ENCODE assay signal across 1 cellular context in the genomic region with DNA sequence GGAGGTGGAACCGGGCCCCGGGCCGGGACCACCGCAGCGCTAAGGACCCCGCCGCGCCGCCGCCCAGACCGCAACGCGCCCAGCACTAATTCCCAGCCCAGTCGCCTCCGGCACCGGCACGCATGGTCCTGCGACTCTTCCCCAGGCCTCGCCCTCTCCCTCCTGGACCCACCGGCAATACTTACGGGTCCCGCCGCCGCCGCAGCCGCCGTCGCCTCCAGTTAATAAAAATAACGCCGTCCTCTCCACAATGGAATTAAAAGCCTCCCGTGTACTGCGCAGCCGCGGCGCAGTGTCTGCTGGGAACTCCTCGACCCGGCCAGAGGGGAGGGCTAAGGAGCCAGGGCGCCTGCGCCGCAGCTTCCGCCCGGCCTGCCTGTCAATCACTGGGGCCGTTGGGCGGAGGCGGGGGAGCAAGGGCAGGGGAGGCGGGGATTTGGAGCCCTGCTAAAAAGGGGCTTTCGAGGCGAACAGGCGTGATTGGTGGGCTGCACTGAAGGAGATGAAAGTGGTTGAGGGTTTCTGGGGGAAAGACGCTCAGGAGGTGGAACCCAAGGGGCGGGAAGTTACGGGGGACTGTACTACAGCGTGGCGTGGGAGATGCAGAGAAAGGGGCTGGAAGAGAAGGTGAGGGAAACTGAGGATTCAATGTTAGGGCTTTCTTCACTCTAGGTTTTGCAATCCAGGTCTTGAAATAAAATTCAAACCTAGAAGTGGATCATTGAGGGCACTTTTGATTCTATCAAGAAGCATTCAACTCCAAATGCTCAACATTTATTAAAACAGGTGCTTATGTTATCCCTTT.
A peak's percentile ranks its signal among the peaks of the same experiment; 100 is the strongest.
TF ChIP-seq lines count a peak whose summit lies in the region.

A gene with protein sequence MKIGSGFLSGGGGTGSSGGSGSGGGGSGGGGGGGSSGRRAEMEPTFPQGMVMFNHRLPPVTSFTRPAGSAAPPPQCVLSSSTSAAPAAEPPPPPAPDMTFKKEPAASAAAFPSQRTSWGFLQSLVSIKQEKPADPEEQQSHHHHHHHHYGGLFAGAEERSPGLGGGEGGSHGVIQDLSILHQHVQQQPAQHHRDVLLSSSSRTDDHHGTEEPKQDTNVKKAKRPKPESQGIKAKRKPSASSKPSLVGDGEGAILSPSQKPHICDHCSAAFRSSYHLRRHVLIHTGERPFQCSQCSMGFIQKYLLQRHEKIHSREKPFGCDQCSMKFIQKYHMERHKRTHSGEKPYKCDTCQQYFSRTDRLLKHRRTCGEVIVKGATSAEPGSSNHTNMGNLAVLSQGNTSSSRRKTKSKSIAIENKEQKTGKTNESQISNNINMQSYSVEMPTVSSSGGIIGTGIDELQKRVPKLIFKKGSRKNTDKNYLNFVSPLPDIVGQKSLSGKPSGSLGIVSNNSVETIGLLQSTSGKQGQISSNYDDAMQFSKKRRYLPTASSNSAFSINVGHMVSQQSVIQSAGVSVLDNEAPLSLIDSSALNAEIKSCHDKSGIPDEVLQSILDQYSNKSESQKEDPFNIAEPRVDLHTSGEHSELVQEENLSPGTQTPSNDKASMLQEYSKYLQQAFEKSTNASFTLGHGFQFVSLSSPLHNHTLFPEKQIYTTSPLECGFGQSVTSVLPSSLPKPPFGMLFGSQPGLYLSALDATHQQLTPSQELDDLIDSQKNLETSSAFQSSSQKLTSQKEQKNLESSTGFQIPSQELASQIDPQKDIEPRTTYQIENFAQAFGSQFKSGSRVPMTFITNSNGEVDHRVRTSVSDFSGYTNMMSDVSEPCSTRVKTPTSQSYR (minus strand): TSS at position 276 of the 805 bp plus-strand sequence. CDS start 331 bp downstream, outside the sequence.

TF ChIP-seq in K562, 482 proteins besides CTCF, POLR2A, EP300 and RAD21 (continued from another document and continues in another):
- TF ChIP-seq, protein P1, sequence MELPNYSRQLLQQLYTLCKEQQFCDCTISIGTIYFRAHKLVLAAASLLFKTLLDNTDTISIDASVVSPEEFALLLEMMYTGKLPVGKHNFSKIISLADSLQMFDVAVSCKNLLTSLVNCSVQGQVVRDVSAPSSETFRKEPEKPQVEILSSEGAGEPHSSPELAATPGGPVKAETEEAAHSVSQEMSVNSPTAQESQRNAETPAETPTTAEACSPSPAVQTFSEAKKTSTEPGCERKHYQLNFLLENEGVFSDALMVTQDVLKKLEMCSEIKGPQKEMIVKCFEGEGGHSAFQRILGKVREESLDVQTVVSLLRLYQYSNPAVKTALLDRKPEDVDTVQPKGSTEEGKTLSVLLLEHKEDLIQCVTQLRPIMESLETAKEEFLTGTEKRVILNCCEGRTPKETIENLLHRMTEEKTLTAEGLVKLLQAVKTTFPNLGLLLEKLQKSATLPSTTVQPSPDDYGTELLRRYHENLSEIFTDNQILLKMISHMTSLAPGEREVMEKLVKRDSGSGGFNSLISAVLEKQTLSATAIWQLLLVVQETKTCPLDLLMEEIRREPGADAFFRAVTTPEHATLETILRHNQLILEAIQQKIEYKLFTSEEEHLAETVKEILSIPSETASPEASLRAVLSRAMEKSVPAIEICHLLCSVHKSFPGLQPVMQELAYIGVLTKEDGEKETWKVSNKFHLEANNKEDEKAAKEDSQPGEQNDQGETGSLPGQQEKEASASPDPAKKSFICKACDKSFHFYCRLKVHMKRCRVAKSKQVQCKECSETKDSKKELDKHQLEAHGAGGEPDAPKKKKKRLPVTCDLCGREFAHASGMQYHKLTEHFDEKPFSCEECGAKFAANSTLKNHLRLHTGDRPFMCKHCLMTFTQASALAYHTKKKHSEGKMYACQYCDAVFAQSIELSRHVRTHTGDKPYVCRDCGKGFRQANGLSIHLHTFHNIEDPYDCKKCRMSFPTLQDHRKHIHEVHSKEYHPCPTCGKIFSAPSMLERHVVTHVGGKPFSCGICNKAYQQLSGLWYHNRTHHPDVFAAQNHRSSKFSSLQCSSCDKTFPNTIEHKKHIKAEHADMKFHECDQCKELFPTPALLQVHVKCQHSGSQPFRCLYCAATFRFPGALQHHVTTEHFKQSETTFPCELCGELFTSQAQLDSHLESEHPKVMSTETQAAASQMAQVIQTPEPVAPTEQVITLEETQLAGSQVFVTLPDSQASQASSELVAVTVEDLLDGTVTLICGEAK (IDR thresholded peaks at IDR 0.05), result peak; percentile 55; the same call in 1 of the 2 replicates
- TF ChIP-seq, protein P1 (CRISPR knock-in tag; IDR thresholded peaks at IDR 0.05), result no peak
- TF ChIP-seq, protein P2, sequence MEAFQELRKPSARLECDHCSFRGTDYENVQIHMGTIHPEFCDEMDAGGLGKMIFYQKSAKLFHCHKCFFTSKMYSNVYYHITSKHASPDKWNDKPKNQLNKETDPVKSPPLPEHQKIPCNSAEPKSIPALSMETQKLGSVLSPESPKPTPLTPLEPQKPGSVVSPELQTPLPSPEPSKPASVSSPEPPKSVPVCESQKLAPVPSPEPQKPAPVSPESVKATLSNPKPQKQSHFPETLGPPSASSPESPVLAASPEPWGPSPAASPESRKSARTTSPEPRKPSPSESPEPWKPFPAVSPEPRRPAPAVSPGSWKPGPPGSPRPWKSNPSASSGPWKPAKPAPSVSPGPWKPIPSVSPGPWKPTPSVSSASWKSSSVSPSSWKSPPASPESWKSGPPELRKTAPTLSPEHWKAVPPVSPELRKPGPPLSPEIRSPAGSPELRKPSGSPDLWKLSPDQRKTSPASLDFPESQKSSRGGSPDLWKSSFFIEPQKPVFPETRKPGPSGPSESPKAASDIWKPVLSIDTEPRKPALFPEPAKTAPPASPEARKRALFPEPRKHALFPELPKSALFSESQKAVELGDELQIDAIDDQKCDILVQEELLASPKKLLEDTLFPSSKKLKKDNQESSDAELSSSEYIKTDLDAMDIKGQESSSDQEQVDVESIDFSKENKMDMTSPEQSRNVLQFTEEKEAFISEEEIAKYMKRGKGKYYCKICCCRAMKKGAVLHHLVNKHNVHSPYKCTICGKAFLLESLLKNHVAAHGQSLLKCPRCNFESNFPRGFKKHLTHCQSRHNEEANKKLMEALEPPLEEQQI (IDR thresholded peaks at IDR 0.05), result no peak
- no peak for TF ChIP-seq NFIX (CRISPR knock-in tag; IDR thresholded peaks at IDR 0.05; ENCODE audit: low read depth)
- no peak for TF ChIP-seq SNIP1 (IDR thresholded peaks at IDR 0.05; ENCODE audit: low read depth)
- TF ChIP-seq ZNF143 (CRISPR knock-in tag; IDR thresholded peaks at IDR 0.05), result peak; percentile 81
- no peak for TF ChIP-seq ZNF707 (CRISPR knock-in tag; conservative IDR thresholded peaks at IDR 0.05)
- no peak for TF ChIP-seq ELF4 (CRISPR knock-in tag; IDR thresholded peaks at IDR 0.05)
- no peak for TF ChIP-seq POLR2AphosphoS2 (IDR thresholded peaks at IDR 0.05; ENCODE audit: low read length)
- TF ChIP-seq, protein P3, sequence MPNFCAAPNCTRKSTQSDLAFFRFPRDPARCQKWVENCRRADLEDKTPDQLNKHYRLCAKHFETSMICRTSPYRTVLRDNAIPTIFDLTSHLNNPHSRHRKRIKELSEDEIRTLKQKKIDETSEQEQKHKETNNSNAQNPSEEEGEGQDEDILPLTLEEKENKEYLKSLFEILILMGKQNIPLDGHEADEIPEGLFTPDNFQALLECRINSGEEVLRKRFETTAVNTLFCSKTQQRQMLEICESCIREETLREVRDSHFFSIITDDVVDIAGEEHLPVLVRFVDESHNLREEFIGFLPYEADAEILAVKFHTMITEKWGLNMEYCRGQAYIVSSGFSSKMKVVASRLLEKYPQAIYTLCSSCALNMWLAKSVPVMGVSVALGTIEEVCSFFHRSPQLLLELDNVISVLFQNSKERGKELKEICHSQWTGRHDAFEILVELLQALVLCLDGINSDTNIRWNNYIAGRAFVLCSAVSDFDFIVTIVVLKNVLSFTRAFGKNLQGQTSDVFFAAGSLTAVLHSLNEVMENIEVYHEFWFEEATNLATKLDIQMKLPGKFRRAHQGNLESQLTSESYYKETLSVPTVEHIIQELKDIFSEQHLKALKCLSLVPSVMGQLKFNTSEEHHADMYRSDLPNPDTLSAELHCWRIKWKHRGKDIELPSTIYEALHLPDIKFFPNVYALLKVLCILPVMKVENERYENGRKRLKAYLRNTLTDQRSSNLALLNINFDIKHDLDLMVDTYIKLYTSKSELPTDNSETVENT (CRISPR knock-in tag; IDR thresholded peaks at IDR 0.05), result peak; percentile 10
- TF ChIP-seq BRD9 (IDR thresholded peaks at IDR 0.05; ENCODE audit: low read depth, partially characterized antibody), result peak; percentile 81
- peak in 1 of 3 experiments; percentile 7 for TF ChIP-seq YY1 (IDR thresholded peaks at IDR 0.05; ENCODE audit: borderline replicate concordance in 1 of 3, control insufficient read depth in 1 of 3, extremely low read depth in 1 of 3, insufficient read depth in 3 of 3, insufficient read length in 1 of 3, insufficient replicate concordance in 2 of 3, low read depth in 1 of 3, low read length in 2 of 3)
- TF ChIP-seq, protein P4, sequence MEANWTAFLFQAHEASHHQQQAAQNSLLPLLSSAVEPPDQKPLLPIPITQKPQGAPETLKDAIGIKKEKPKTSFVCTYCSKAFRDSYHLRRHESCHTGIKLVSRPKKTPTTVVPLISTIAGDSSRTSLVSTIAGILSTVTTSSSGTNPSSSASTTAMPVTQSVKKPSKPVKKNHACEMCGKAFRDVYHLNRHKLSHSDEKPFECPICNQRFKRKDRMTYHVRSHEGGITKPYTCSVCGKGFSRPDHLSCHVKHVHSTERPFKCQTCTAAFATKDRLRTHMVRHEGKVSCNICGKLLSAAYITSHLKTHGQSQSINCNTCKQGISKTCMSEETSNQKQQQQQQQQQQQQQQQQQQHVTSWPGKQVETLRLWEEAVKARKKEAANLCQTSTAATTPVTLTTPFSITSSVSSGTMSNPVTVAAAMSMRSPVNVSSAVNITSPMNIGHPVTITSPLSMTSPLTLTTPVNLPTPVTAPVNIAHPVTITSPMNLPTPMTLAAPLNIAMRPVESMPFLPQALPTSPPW (CRISPR knock-in tag; IDR thresholded peaks at IDR 0.05), result peak; percentile 93
- TF ChIP-seq HDAC1 (IDR thresholded peaks at IDR 0.05), result peak in 1 of 2 experiments; percentile 64; a peak in 2 of 4 replicates
- no peak for TF ChIP-seq HDAC3 (IDR thresholded peaks at IDR 0.05; ENCODE audit: borderline replicate concordance, partially characterized antibody)
- TF ChIP-seq CBFB (CRISPR knock-in tag; IDR thresholded peaks at IDR 0.05), result 0 out of 2 replicates have a peak, but pooled peaks have one; percentile 32
- peak; percentile 29 for TF ChIP-seq CCNT2 (IDR thresholded peaks at IDR 0.05; ENCODE audit: borderline replicate concordance, extremely low read depth, insufficient read length, low read depth, low read length)
- no peak for TF ChIP-seq ZNF134 (CRISPR knock-in tag; conservative IDR thresholded peaks at IDR 0.05)
- no peak for TF ChIP-seq ZNF124 (CRISPR knock-in tag; IDR thresholded peaks at IDR 0.05)
- TF ChIP-seq EP400 (IDR thresholded peaks at IDR 0.05), result no peak; the same call in 1 of the 2 replicates
- TF ChIP-seq ZNF212 (CRISPR knock-in tag; IDR thresholded peaks at IDR 0.05), result no peak
- peak; percentile 78 for TF ChIP-seq HDAC2 (IDR thresholded peaks at IDR 0.05)
- no peak for TF ChIP-seq TAF9B (IDR thresholded peaks at IDR 0.05; ENCODE audit: partially characterized antibody)
- TF ChIP-seq HIVEP1 (CRISPR knock-in tag; IDR thresholded peaks at IDR 0.05), result no peak
- TF ChIP-seq HNRNPLL (IDR thresholded peaks at IDR 0.05; ENCODE audit: low read depth, low read length, poor library complexity, severe bottlenecking), result peak; percentile 45
- TF ChIP-seq POLR2G (IDR thresholded peaks at IDR 0.05; ENCODE audit: low read depth, low read length), result peak; percentile 86
- no peak for TF ChIP-seq ZC3H8 (IDR thresholded peaks at IDR 0.05)
- TF ChIP-seq, protein P5, sequence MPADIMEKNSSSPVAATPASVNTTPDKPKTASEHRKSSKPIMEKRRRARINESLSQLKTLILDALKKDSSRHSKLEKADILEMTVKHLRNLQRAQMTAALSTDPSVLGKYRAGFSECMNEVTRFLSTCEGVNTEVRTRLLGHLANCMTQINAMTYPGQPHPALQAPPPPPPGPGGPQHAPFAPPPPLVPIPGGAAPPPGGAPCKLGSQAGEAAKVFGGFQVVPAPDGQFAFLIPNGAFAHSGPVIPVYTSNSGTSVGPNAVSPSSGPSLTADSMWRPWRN (IDR thresholded peaks at IDR 0.05; ENCODE audit: low read depth), result no peak; the same call in 1 of the 2 replicates
- no peak for TF ChIP-seq HEY1 (CRISPR knock-in tag; IDR thresholded peaks at IDR 0.05; ENCODE audit: borderline replicate concordance)
- TF ChIP-seq, protein P6, sequence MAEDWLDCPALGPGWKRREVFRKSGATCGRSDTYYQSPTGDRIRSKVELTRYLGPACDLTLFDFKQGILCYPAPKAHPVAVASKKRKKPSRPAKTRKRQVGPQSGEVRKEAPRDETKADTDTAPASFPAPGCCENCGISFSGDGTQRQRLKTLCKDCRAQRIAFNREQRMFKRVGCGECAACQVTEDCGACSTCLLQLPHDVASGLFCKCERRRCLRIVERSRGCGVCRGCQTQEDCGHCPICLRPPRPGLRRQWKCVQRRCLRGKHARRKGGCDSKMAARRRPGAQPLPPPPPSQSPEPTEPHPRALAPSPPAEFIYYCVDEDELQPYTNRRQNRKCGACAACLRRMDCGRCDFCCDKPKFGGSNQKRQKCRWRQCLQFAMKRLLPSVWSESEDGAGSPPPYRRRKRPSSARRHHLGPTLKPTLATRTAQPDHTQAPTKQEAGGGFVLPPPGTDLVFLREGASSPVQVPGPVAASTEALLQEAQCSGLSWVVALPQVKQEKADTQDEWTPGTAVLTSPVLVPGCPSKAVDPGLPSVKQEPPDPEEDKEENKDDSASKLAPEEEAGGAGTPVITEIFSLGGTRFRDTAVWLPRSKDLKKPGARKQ (CRISPR knock-in tag; IDR thresholded peaks at IDR 0.05), result no peak
- TF ChIP-seq EGR1 (conservative IDR thresholded peaks at IDR 0.05), result peak; percentile 89
- TF ChIP-seq TRIM28 (IDR thresholded peaks at IDR 0.05), result no peak
- TF ChIP-seq ZNF217 (CRISPR knock-in tag; IDR thresholded peaks at IDR 0.05), result no peak
